Comparison of ENCODE assay signal across 9 cellular contexts in genomic region chr3:29440321-29441019, GRCh38.
DNase-seq lines count a peak whose midpoint lies in the region; ATAC-seq, FAIRE-seq and TF ChIP-seq lines count a peak whose summit lies in the region.
"Had no signal": no experiment of that assay in that cellular context is flagged by ENCODE, and none has a peak within 500 bp of the region (broad histone marks: within the 10 kb centered on the region; RNA-seq: fewer than 3 reads in every experiment).

No MANE protein-coding gene starts in this region.

- peaks cover 7% of the 10 kb centered on the region for H3K9me3 Mint-ChIP-seq in stimulated activated effector memory CD8-positive, alpha-beta T cell treated with anti-CD3 and anti-CD28 coated beads, Interleukin-12 subunit alpha, Interleukin-12 subunit beta, amount 100 ng/mL, for 72 hours

- H3K27ac ChIP-seq in breast epithelium (no peak overlapping the region), mammary epithelial cell (ENCODE audit: insufficient read depth, low read depth, low read length) (no peak overlapping the region), HepG2 (ENCODE audit: extremely low read length, insufficient read depth, low read length) (no peak overlapping the region), upper lobe of right lung (peak overlapping the region; percentile 58), RWPE1 (no peak overlapping the region)

- dilution Hi-C loops in mammary epithelial cell (cut with HindIII; ENCODE audit: low sequenced_read_pairs): no loop called here

- TF ChIP-seq RAD21 in HepG2 (CRISPR knock-in tag; IDR thresholded peaks at IDR 0.05): no peak

- no peaks in the 10 kb centered on the region for H3K27me3 ChIP-seq in breast epithelium
- no peaks in the 10 kb centered on the region for H3K27me3 ChIP-seq in mammary epithelial cell (ENCODE audit: insufficient read depth, low read length)
- H3K27me3 ChIP-seq in HepG2 (ENCODE audit: control insufficient read depth in 1 of 2, insufficient read depth in 2 of 2, low read length in 2 of 2): no peaks in the 10 kb centered on the region
- no peaks in the 10 kb centered on the region for H3K27me3 ChIP-seq in upper lobe of right lung

- no peaks in the 10 kb centered on the region for H4K20me1 ChIP-seq in mammary epithelial cell (ENCODE audit: insufficient read depth, low read length)
- no peaks in the 10 kb centered on the region for H4K20me1 ChIP-seq in HepG2 (ENCODE audit: insufficient read depth, low read length)

- intact Hi-C loops in breast epithelium (cut with DNase I; ENCODE audit: low total_unique reads) (loop anchor here (10.0 kb wide), 1 partner anchor 1876 kb away; no protein-coding TSS in a partner anchor), mammary epithelial cell (cut with micrococcal nuclease) (no loop called here), HepG2 (cut with micrococcal nuclease; ENCODE audit: unreplicated experiment) (no loop called here), upper lobe of right lung (cut with DNase I) (no loop called here)

- POLR2A ChIA-PET in HepG2 (lab: Yijun Ruan, JAX): no interaction called here
- POLR2A ChIA-PET in RWPE1 (lab: Yijun Ruan, JAX; ENCODE audit: low non-redundant PET): no interaction called here

- no peak for TF ChIP-seq EP300 in HepG2 (IDR thresholded peaks at IDR 0.05; ENCODE audit: low read depth in 2 of 2, low read length in 2 of 2)
- no peak for TF ChIP-seq EP300 in HepG2 (CRISPR knock-in tag; IDR thresholded peaks at IDR 0.05; ENCODE audit: borderline replicate concordance)

- no peak overlapping the region for H3K27ac Mint-ChIP-seq in stimulated activated effector memory CD8-positive, alpha-beta T cell treated with anti-CD3 and anti-CD28 coated beads, Interleukin-12 subunit alpha, Interleukin-12 subunit beta, amount 100 ng/mL, for 72 hours

- BruUV-seq in mammary epithelial cell (replicated peaks; lab: Mats Ljungman, UMichigan) (no TSS peak), HepG2 (replicated peaks; lab: Mats Ljungman, UMichigan) (no TSS peak)

- no peak for TF ChIP-seq POLR2A in breast epithelium (IDR thresholded peaks at IDR 0.05)
- TF ChIP-seq POLR2A in HepG2 (IDR thresholded peaks at IDR 0.05; ENCODE audit: insufficient read depth in 1 of 2, low read depth in 2 of 2, low read length in 2 of 2): no peak

- CTCF ChIA-PET in mammary epithelial cell (lab: Charles Lee; ENCODE audit: low non-redundant PET) (no interaction called here), HepG2 (lab: Yijun Ruan, JAX; ENCODE audit: low intra/inter-chr PET ratio, low total read pairs) (no interaction called here), RWPE1 (lab: Yijun Ruan, JAX) (no interaction called here)

- no peaks in the 10 kb centered on the region for H3K4me1 Mint-ChIP-seq in stimulated activated effector memory CD8-positive, alpha-beta T cell treated with anti-CD3 and anti-CD28 coated beads, Interleukin-12 subunit alpha, Interleukin-12 subunit beta, amount 100 ng/mL, for 72 hours

- H3K9ac ChIP-seq in mammary epithelial cell (ENCODE audit: insufficient read depth, low read length) (no peak overlapping the region), HepG2 (ENCODE audit: insufficient read depth, low read depth, low read length) (no peak overlapping the region)

- H3K4me1 ChIP-seq in breast epithelium (no peaks in the 10 kb centered on the region), mammary epithelial cell (ENCODE audit: insufficient read depth, low read length) (no peaks in the 10 kb centered on the region), HepG2 (ENCODE audit: insufficient read depth, low read length) (no peaks in the 10 kb centered on the region), upper lobe of right lung (peaks cover 4% of the 10 kb centered on the region)

- H3K36me3 Mint-ChIP-seq in stimulated activated effector memory CD8-positive, alpha-beta T cell treated with anti-CD3 and anti-CD28 coated beads, Interleukin-12 subunit alpha, Interleukin-12 subunit beta, amount 100 ng/mL, for 72 hours: no peaks in the 10 kb centered on the region

- H3K4me2 ChIP-seq in mammary epithelial cell (ENCODE audit: insufficient read depth, low read depth, low read length) (no peak overlapping the region), HepG2 (ENCODE audit: low read depth, low read length) (no peak overlapping the region)

- FAIRE-seq in HepG2 (lab: Jason Lieb, UNC): no peak

- no peak for TF ChIP-seq CTCF in breast epithelium (IDR thresholded peaks at IDR 0.05)
- no peak for TF ChIP-seq CTCF in mammary epithelial cell (conservative IDR thresholded peaks at IDR 0.05 in 1 of 2, IDR thresholded peaks at IDR 0.05 in 1 of 2; ENCODE audit: extremely low read depth in 1 of 2, insufficient read depth in 1 of 2, low read depth in 1 of 2, low read length in 2 of 2)
- TF ChIP-seq CTCF in astrocyte of the spinal cord (IDR thresholded peaks at IDR 0.05; ENCODE audit: low read depth, low read length): no peak
- TF ChIP-seq CTCF in HepG2 (CRISPR knock-in tag; IDR thresholded peaks at IDR 0.05): no peak
- TF ChIP-seq CTCF in upper lobe of right lung (IDR thresholded peaks at IDR 0.05): no peak
- no peak for TF ChIP-seq CTCF in RWPE1 (conservative IDR thresholded peaks at IDR 0.05; ENCODE audit: low read depth)

- H3K4me3 Mint-ChIP-seq in stimulated activated effector memory CD8-positive, alpha-beta T cell treated with anti-CD3 and anti-CD28 coated beads, Interleukin-12 subunit alpha, Interleukin-12 subunit beta, amount 100 ng/mL, for 72 hours: no peak overlapping the region

- no peaks in the 10 kb centered on the region for H3K36me3 ChIP-seq in breast epithelium
- no peaks in the 10 kb centered on the region for H3K36me3 ChIP-seq in mammary epithelial cell (ENCODE audit: insufficient read depth, low read length)
- H3K36me3 ChIP-seq in HepG2 (replicated peaks in 1 of 2; ENCODE audit: control insufficient read depth in 1 of 2, insufficient read depth in 2 of 2, low read length in 2 of 2): no peaks in the 10 kb centered on the region
- no peaks in the 10 kb centered on the region for H3K36me3 ChIP-seq in upper lobe of right lung

- peak; percentile 38; the same call in 1 of the 3 replicates for ATAC-seq in HepG2
- peak; percentile 90 for ATAC-seq in upper lobe of right lung
- ATAC-seq in stimulated activated effector memory CD8-positive, alpha-beta T cell treated with anti-CD3 and anti-CD28 coated beads, Interleukin-12 subunit alpha, Interleukin-12 subunit beta, amount 100 ng/mL, for 72 hours: no peak

- DNase-seq in breast epithelium (ENCODE audit: low spot score in 2 of 2) (no peak), mammary epithelial cell (no peak), astrocyte of the spinal cord (ENCODE audit: low read depth, low spot score) (peak; percentile 29), HepG2 (ENCODE audit: low spot score) (no peak), upper lobe of right lung (peak; percentile 67), activated gamma-delta T cell treated with Interleukin-2 at 50 U/mL for 16 hours (no peak), RWPE1 (ENCODE audit: low spot score) (no peak)
- DNase-seq in stimulated activated effector memory CD8-positive, alpha-beta T cell treated with anti-CD3 and anti-CD28 coated beads, Interleukin-12 subunit alpha, Interleukin-12 subunit beta, amount 100 ng/mL, for 72 hours (ENCODE audit: low spot score in 2 of 2): no peak
- DNase-seq: C1 segment of cervical spinal cord had no signal

- WGBS in mammary epithelial cell (ENCODE audit: low coverage, missing lambda C conversion rate): 90% methylated on average over 11 of the region's 11 CpGs
- 13% methylated on average over 10 of the region's 11 CpGs for WGBS in HepG2 (ENCODE audit: low lambda C conversion rate)

- H3K4me3 ChIP-seq in breast epithelium (peak overlapping the region in 2 of 3 donors; percentile 16 to 19), mammary epithelial cell (replicated peaks in 1 of 3; ENCODE audit: insufficient read depth in 1 of 3, low read depth in 2 of 3, low read length in 3 of 3) (no peak overlapping the region), astrocyte of the spinal cord (ENCODE audit: low read depth, low read length) (peak overlapping the region; percentile 17), HepG2 (replicated peaks in 1 of 3; ENCODE audit: insufficient read depth in 1 of 3, low read depth in 2 of 3, low read length in 3 of 3) (no peak overlapping the region), upper lobe of right lung (peak overlapping the region; percentile 42)

- H3K79me2 ChIP-seq in mammary epithelial cell (ENCODE audit: insufficient read depth, low read length) (no peaks in the 10 kb centered on the region), HepG2 (ENCODE audit: insufficient read depth, low read length) (no peaks in the 10 kb centered on the region)

- in situ Hi-C loops in mammary epithelial cell (cut with MboI; ENCODE audit: low sequenced_read_pairs in 2 of 2) (no loop called here), astrocyte of the spinal cord (cut with HindIII; ENCODE audit: low sequenced_read_pairs) (no loop called here), HepG2 (cut with HindIII; ENCODE audit: extremely low pct_ligation_motif_present, low pct_unique_long_range_greater_than_20kb) (no loop called here)

- H3K9me3 ChIP-seq in breast epithelium (no peaks in the 10 kb centered on the region), mammary epithelial cell (replicated peaks; ENCODE audit: insufficient read depth, low read length) (no peaks in the 10 kb centered on the region), HepG2 (ENCODE audit: low read length) (no peaks in the 10 kb centered on the region), upper lobe of right lung (no peaks in the 10 kb centered on the region)

- H2AFZ ChIP-seq in mammary epithelial cell (ENCODE audit: low read depth, low read length) (no peak overlapping the region), HepG2 (ENCODE audit: low read length) (no peak overlapping the region)

TF ChIP-seq in HepG2, 621 proteins besides CTCF, POLR2A, EP300 and RAD21:
- TF ChIP-seq CBX1 (IDR thresholded peaks at IDR 0.05; ENCODE audit: low read depth) (no peak), ZNF264 (CRISPR knock-in tag; IDR thresholded peaks at IDR 0.05) (no peak), ZNF552 (CRISPR knock-in tag; IDR thresholded peaks at IDR 0.05; ENCODE audit: borderline replicate concordance) (no peak), SIX1 (CRISPR knock-in tag; IDR thresholded peaks at IDR 0.05; ENCODE audit: borderline replicate concordance) (no peak), NCOA5 (CRISPR knock-in tag; IDR thresholded peaks at IDR 0.05) (no peak), NKX3-1 (CRISPR knock-in tag; IDR thresholded peaks at IDR 0.05) (no peak)

Comparison
In these comparisons a context has a peak if more than half of its experiments do, and no peak if none do; other contexts are left out.
1. H3K4me3 ChIP-seq: peak in breast epithelium (2 of 3), astrocyte of the spinal cord (single experiment) and upper lobe of right lung (single experiment); none in mammary epithelial cell (0 of 3) and HepG2 (0 of 3).
2. DNase-seq: peak in astrocyte of the spinal cord (single experiment) and upper lobe of right lung (single experiment); none in breast epithelium (0 of 2), mammary epithelial cell (single experiment), HepG2 (single experiment), stimulated activated effector memory CD8-positive, alpha-beta T cell treated with anti-CD3 and anti-CD28 coated beads, Interleukin-12 subunit alpha, Interleukin-12 subunit beta, amount 100 ng/mL, for 72 hours (0 of 2), activated gamma-delta T cell treated with Interleukin-2 at 50 U/mL for 16 hours (single experiment) and RWPE1 (single experiment).